In the genomic region with DNA sequence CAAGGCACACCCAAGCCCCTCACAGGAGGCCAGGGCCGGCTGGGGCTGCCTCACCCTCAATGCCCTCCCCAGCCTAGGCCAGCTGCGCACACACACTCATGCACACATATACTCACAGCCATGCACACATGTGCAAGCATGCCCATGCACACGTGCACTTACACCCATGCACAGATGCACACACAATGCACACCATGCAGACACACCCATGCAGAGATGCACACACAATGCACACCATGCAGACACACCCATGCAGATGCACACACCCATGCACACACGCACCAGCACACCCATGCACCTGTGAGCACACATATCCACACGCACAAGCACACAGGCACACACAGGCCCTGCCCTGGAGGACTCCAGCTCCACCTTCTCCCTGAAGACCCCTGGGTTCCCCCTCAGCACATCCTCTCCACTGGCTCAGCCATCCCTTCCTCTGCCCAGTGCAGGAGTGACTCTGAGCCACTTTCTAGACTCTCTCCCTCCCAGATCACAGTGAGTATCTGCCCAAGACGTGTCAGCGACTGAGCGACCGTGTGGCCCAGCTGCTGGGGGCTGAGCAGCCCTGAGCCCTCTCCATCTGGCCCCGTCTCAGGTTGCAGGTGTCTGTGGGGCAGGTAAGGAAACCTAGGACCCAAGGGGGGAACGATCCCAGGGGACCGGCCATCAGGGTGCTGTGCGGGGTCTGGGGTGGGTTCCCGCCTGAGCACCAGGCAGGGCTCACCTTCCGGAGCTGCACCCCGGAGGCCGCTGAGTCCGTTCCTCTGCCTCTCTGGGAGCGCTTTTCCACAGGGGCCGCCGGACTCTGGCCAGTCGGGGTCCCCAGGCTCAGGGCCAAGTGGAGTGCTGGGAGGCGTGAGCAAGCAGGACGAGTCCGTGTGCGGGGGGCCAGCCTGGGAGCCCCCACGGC, we compare ENCODE assay signal across 1 cellular context.
TF ChIP-seq lines count a peak whose summit lies in the region.

No MANE protein-coding gene starts in this region.

TF ChIP-seq in WTC11, 78 proteins besides CTCF, POLR2A, EP300 and RAD21 (continued from another document):
- TF ChIP-seq, protein P1, sequence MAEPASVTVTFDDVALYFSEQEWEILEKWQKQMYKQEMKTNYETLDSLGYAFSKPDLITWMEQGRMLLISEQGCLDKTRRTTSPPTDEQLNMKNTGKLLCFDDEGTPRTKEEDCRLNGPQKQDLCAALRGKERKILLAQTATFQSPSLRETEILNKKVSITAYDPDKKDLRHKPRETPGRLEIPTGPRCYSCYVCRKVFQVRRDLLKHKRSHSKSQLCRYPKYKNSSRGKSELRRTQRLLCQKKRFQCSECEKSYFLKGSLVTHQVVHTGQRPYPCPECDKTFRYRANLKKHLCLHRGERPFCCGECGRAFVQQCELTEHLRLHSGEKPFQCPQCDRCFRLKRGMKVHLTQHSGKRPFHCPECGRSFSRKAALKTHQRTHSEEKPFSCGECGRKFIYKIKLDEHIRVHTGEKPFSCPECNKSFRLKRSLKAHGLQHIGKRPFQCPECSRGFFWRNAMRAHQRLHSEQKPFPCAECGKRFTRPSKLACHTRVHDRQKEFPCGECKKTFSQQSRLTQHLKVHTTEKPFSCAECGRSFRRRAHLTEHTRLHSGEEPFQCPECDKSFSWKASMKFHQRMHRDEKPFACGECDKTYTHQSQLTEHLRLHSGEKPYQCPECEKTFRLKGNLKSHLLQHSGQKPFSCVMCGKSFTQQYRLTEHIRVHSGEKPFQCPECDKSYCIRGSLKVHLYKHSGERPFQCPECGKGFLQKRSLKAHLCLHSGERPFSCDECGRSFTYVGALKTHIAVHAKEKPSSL (CRISPR knock-in tag; conservative IDR thresholded peaks at IDR 0.05): no peak
- TF ChIP-seq ZNF416 (CRISPR knock-in tag; IDR thresholded peaks at IDR 0.05): no peak
- TF ChIP-seq, protein P2, sequence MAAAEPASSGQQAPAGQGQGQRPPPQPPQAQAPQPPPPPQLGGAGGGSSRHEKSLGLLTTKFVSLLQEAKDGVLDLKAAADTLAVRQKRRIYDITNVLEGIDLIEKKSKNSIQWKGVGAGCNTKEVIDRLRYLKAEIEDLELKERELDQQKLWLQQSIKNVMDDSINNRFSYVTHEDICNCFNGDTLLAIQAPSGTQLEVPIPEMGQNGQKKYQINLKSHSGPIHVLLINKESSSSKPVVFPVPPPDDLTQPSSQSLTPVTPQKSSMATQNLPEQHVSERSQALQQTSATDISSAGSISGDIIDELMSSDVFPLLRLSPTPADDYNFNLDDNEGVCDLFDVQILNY (CRISPR knock-in tag; IDR thresholded peaks at IDR 0.05): no peak
- no peak for TF ChIP-seq TCF7 (CRISPR knock-in tag; IDR thresholded peaks at IDR 0.05; ENCODE audit: low read depth)
